In the genomic region with DNA sequence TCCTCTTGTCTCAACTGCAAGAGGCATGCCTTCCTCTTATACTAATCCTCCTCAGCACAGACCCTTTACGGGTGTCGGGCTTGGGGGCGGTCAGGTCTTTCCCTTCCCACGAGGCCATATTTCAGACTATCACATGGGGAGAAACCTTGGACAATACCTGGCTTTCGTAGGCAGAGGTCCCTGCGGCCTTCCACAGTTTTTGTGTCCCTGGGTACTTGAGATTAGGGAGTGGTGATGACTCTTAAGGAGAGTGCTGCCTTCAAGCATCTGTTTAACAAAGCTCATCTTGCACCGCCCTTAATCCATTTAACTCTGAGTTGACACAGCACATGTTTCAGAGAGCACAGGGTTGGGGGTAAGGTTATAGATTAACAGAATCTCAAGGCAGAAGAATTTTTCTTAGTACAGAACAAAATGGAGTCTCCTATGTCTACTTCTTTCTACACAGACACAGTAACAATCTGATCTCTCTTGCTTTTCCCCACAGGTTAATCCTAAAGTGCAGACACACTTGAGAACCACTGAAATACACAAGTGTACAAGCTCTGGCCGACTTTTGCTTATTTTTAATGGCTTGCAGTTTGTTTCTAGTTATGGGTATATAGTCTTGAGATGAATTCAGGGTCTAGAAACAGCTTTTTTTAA, we compare ENCODE assay signal across 1 cellular context.
TF ChIP-seq lines count a peak whose summit lies in the region.

No MANE protein-coding gene starts in this region.

TF ChIP-seq in K562, 482 proteins besides CTCF, POLR2A, EP300 and RAD21:
- TF ChIP-seq, protein P1, sequence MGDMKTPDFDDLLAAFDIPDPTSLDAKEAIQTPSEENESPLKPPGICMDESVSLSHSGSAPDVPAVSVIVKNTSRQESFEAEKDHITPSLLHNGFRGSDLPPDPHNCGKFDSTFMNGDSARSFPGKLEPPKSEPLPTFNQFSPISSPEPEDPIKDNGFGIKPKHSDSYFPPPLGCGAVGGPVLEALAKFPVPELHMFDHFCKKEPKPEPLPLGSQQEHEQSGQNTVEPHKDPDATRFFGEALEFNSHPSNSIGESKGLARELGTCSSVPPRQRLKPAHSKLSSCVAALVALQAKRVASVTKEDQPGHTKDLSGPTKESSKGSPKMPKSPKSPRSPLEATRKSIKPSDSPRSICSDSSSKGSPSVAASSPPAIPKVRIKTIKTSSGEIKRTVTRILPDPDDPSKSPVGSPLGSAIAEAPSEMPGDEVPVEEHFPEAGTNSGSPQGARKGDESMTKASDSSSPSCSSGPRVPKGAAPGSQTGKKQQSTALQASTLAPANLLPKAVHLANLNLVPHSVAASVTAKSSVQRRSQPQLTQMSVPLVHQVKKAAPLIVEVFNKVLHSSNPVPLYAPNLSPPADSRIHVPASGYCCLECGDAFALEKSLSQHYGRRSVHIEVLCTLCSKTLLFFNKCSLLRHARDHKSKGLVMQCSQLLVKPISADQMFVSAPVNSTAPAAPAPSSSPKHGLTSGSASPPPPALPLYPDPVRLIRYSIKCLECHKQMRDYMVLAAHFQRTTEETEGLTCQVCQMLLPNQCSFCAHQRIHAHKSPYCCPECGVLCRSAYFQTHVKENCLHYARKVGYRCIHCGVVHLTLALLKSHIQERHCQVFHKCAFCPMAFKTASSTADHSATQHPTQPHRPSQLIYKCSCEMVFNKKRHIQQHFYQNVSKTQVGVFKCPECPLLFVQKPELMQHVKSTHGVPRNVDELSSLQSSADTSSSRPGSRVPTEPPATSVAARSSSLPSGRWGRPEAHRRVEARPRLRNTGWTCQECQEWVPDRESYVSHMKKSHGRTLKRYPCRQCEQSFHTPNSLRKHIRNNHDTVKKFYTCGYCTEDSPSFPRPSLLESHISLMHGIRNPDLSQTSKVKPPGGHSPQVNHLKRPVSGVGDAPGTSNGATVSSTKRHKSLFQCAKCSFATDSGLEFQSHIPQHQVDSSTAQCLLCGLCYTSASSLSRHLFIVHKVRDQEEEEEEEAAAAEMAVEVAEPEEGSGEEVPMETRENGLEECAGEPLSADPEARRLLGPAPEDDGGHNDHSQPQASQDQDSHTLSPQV (IDR thresholded peaks at IDR 0.05) = peak; percentile 72
